17 cellular contexts compared by ENCODE assay signal in the genomic region with DNA sequence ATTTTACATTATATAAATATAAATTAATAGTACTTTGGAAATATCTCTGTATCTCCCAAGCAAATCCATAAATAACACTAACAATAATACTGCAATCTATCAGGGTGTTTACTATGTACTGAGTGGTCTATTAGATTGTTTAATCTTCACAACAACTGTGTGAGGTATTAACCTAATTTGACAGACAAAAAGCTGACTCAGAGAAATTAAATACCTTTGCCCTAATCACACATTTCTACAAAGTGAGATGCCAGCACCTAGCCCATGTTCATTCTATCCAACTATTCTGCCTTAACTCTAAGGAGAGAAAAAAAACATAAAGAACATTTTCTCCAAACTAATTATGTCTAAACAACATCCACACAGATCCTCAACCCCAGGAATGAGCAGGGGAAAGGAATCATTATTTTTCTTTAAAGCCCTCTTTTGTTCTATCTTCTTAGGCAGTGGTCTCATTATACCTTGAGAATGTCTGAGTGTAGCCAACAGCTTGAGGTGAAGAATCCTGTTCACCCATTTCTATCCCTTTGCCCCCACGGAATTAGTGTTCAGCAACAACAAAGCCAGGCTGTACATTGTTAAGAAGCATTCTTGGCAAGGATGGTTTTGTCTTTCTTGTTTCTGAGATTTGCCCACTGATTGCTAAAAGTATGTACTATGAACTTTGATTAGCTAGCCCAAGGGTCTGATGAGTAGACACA. TPM values are rescaled to one million over a fixed set of nuclear protein-coding genes. Genes with fewer than 3 reads are reported as not detected.
A peak's percentile ranks its signal among the peaks of the same experiment; 100 is the strongest.
DNase-seq lines count a peak whose midpoint lies in the region; ATAC-seq, FAIRE-seq and TF ChIP-seq lines count a peak whose summit lies in the region.
"Had no signal": no experiment of that assay in that cellular context is flagged by ENCODE, and none has a peak within 500 bp of the region (broad histone marks: within the 10 kb centered on the region; RNA-seq: fewer than 3 reads in every experiment).

No MANE protein-coding gene starts in this region.

- H3K23ac ChIP-seq in H9 (ENCODE audit: insufficient read length, low read depth, low read length) = no peak overlapping the region
- no peak overlapping the region for H3K23ac ChIP-seq in neuronal stem cell (ENCODE audit: low read depth, low read length, poor library complexity)

- H2AFZ ChIP-seq in H9 (ENCODE audit: low read length) = no peak overlapping the region
- peak overlapping the region; percentile 25 for H2AFZ ChIP-seq in mammary epithelial cell (ENCODE audit: low read depth, low read length)
- H2AFZ ChIP-seq in neuronal stem cell (ENCODE audit: low read length) = peak overlapping the region; percentile 12

- H3T11ph ChIP-seq in H9 (ENCODE audit: low read length) = no peak overlapping the region

- H3K36me3 ChIP-seq in Panc1 (ENCODE audit: control insufficient read depth, insufficient read depth, low read length) (no peaks in the 10 kb centered on the region), mammary epithelial cell (ENCODE audit: insufficient read depth, low read length) (no peaks in the 10 kb centered on the region), neuronal stem cell (replicated peaks in 1 of 2; ENCODE audit: control insufficient read depth in 2 of 2, insufficient read depth in 2 of 2, low read length in 2 of 2) (peaks cover 0 to 2% of the 10 kb centered on the region in 2 donors), pancreas (no peaks in the 10 kb centered on the region)

- H3K4me3 Mint-ChIP-seq in H9 = no peak overlapping the region
- H3K4me3 Mint-ChIP-seq: CD14-positive monocyte; T-helper 1 cell treated with Interleukin-12 subunit alpha and Interleukin-12 subunit beta and Interleukin-4 antibody, amounts not matched to agents 30 μg/mL and 1 μg/mL, for 36 hours had no signal

- H3K4me2 ChIP-seq in H9 (ENCODE audit: insufficient read depth, insufficient read length, low read length) = no peak overlapping the region
- H3K4me2 ChIP-seq in mammary epithelial cell (ENCODE audit: insufficient read depth, low read depth, low read length) = no peak overlapping the region
- H3K4me2 ChIP-seq in neuronal stem cell (ENCODE audit: insufficient read depth, low read length, poor library complexity, severe bottlenecking) = no peak overlapping the region

- H2BK12ac ChIP-seq in H9 (ENCODE audit: insufficient read length, low read depth, low read length) (peak overlapping the region; percentile 45), neuronal stem cell (ENCODE audit: low read length) (no peak overlapping the region)

- H3K79me1 ChIP-seq in H9 (ENCODE audit: insufficient read depth, low read depth, low read length, poor library complexity, severe bottlenecking) (no peaks in the 10 kb centered on the region), neuronal stem cell (ENCODE audit: low read depth, low read length) (no peaks in the 10 kb centered on the region)

- H4K8ac ChIP-seq in H9 (replicated peaks; ENCODE audit: insufficient read length, low read depth, low read length) (no peak overlapping the region), neuronal stem cell (ENCODE audit: low read depth, low read length) (no peak overlapping the region)

- no peak overlapping the region for H2BK15ac ChIP-seq in H9 (ENCODE audit: low read depth, low read length)
- no peak overlapping the region for H2BK15ac ChIP-seq in neuronal stem cell (ENCODE audit: low read length)

- H4K5ac ChIP-seq in H9 (ENCODE audit: insufficient read length, low read depth, low read length) = no peak overlapping the region

- H4K20me1 ChIP-seq in H9 (ENCODE audit: control insufficient read depth, insufficient read depth, insufficient read length) = no peaks in the 10 kb centered on the region
- H4K20me1 ChIP-seq in mammary epithelial cell (ENCODE audit: insufficient read depth, low read length) = no peaks in the 10 kb centered on the region

- BruUV-seq in Panc1 (replicated peaks; lab: Mats Ljungman, UMichigan) (no TSS peak), mammary epithelial cell (replicated peaks; lab: Mats Ljungman, UMichigan) (no TSS peak)

- H3K9me3 ChIP-seq in H9 (ENCODE audit: control insufficient read depth, low read depth, low read length) = no peaks in the 10 kb centered on the region
- no peaks in the 10 kb centered on the region for H3K9me3 ChIP-seq in Panc1 (ENCODE audit: control insufficient read depth, insufficient read depth, low read depth, low read length)
- no peaks in the 10 kb centered on the region for H3K9me3 ChIP-seq in mammary epithelial cell (replicated peaks; ENCODE audit: insufficient read depth, low read length)
- H3K9me3 ChIP-seq in neuronal stem cell (replicated peaks in 1 of 2; ENCODE audit: control insufficient read depth in 2 of 2, insufficient read depth in 1 of 2, low read depth in 1 of 2, low read length in 2 of 2) = peaks cover 5 to 6% of the 10 kb centered on the region in 2 donors
- no peaks in the 10 kb centered on the region for H3K9me3 ChIP-seq in pancreas

- no peak for FAIRE-seq in pancreas (lab: Jason Lieb, UNC)
- FAIRE-seq: GM12891 had no signal

- H3K79me2 ChIP-seq in H9 (ENCODE audit: insufficient read depth, low read length) (no peaks in the 10 kb centered on the region), mammary epithelial cell (ENCODE audit: insufficient read depth, low read length) (no peaks in the 10 kb centered on the region)

- H2BK5ac ChIP-seq in H9 (ENCODE audit: insufficient read length, low read length) = no peak overlapping the region
- H2BK5ac ChIP-seq in neuronal stem cell (ENCODE audit: low read length) = no peak overlapping the region

- H3K9ac ChIP-seq in H9 (ENCODE audit: extremely low read depth, insufficient read length, low read length) (no peak overlapping the region), mammary epithelial cell (ENCODE audit: insufficient read depth, low read length) (no peak overlapping the region), neuronal stem cell (ENCODE audit: low read depth, low read length, poor library complexity) (no peak overlapping the region)

- dilution Hi-C loops in mammary epithelial cell (cut with HindIII; ENCODE audit: low sequenced_read_pairs) = no loop called here

- H3K56ac ChIP-seq in H9 (ENCODE audit: insufficient read length, low read depth, low read length) = no peak overlapping the region

- H3K27me3 ChIP-seq in H9 (ENCODE audit: insufficient read depth, low read length) (no peaks in the 10 kb centered on the region), Panc1 (ENCODE audit: control insufficient read depth, insufficient read depth, low read length) (no peaks in the 10 kb centered on the region), mammary epithelial cell (ENCODE audit: insufficient read depth, low read length) (no peaks in the 10 kb centered on the region), neuronal stem cell (ENCODE audit: control insufficient read depth in 3 of 3, insufficient read depth in 3 of 3, low read depth in 1 of 3, low read length in 3 of 3) (no peaks in the 10 kb centered on the region), pancreas (no peaks in the 10 kb centered on the region)

- peaks cover 33 to 39% of the 10 kb centered on the region in 2 experiments for H3K4me1 Mint-ChIP-seq in H9
- H3K4me1 Mint-ChIP-seq: CD14-positive monocyte had no signal

- H3K27me3 Mint-ChIP-seq in H9 (ENCODE audit: low read depth) = no peaks in the 10 kb centered on the region

- POLR2A ChIA-PET in Panc1 (lab: Charles Lee) = no interaction called here

- TF ChIP-seq CTCF in H9 (conservative IDR thresholded peaks at IDR 0.05) (no peak), Panc1 (IDR thresholded peaks at IDR 0.05) (no peak), mammary epithelial cell (conservative IDR thresholded peaks at IDR 0.05 in 1 of 2, IDR thresholded peaks at IDR 0.05 in 1 of 2; ENCODE audit: extremely low read depth in 1 of 2, insufficient read depth in 1 of 2, low read depth in 1 of 2, low read length in 2 of 2) (no peak), pancreas (IDR thresholded peaks at IDR 0.05) (no peak)

- H3K14ac ChIP-seq in H9 (ENCODE audit: insufficient read depth, low read length) = no peak overlapping the region
- H3K14ac ChIP-seq in neuronal stem cell (ENCODE audit: low read length) = no peak overlapping the region

- H2AK5ac ChIP-seq in H9 (ENCODE audit: insufficient read length, low read length) = no peak overlapping the region
- H2AK5ac ChIP-seq in neuronal stem cell (ENCODE audit: low read depth, low read length) = no peak overlapping the region

- H3K27ac ChIP-seq in H9 (ENCODE audit: insufficient read length, low read depth, low read length) (no peak overlapping the region), Panc1 (ENCODE audit: low read length) (peak overlapping the region; percentile 23; the same call in 1 of the 2 replicates), mammary epithelial cell (ENCODE audit: insufficient read depth, low read depth, low read length) (no peak overlapping the region), neuronal stem cell (replicated peaks; ENCODE audit: low read length) (peak overlapping the region; percentile 70), pancreas (no peak overlapping the region)
- H3K27ac ChIP-seq: RWPE1 had no signal

- DNase-seq in H9 = no peak
- no peak for DNase-seq in Panc1 (ENCODE audit: low read depth, low spot score)
- no peak for DNase-seq in mammary epithelial cell
- peak; percentile 71 for DNase-seq in neuronal stem cell (ENCODE audit: low spot score)
- DNase-seq in effector CD8-positive, alpha-beta T cell (lab: John Stamatoyannopoulos, UW) = no peak
- no peak for DNase-seq in NOMO-1 treated with DMSO at 0.1 percent for 48 hours (lab: John Stamatoyannopoulos, UW; ENCODE audit: unreplicated experiment)
- DNase-seq in pancreas = no peak
- DNase-seq: EL, H7, NCI-H1105 treated with DMSO at 0.1 percent for 48 hours, NCI-H1694, NCI-H2081 treated with DMSO at 0.1 percent for 48 hours, NCI-H446 treated with DMSO at 0.1 percent for 48 hours had no signal

- H3K36me3 Mint-ChIP-seq in H9 (ENCODE audit: insufficient read depth in 1 of 3, low read depth in 3 of 3) = peaks cover 0 to 18% (median 5%) of the 10 kb centered on the region in 3 experiments; a peak in 5 of 7 replicates

- H2BK20ac ChIP-seq in H9 (ENCODE audit: low read depth, low read length, poor library complexity, severe bottlenecking) = no peak overlapping the region

- H3K4me3 ChIP-seq in Panc1 (ENCODE audit: low read depth in 2 of 2, low read length in 2 of 2) (no peak overlapping the region), mammary epithelial cell (replicated peaks in 1 of 3; ENCODE audit: insufficient read depth in 1 of 3, low read depth in 2 of 3, low read length in 3 of 3) (no peak overlapping the region), neuronal stem cell (ENCODE audit: low read length in 2 of 2) (no peak overlapping the region), pancreas (no peak overlapping the region)

- H3K4ac ChIP-seq in H9 (ENCODE audit: low read depth, low read length) (no peak overlapping the region), neuronal stem cell (ENCODE audit: low read length) (no peak overlapping the region)

- no peak overlapping the region for H3K18ac ChIP-seq in H9 (ENCODE audit: insufficient read length, low read depth, low read length)
- H3K18ac ChIP-seq in neuronal stem cell (ENCODE audit: low read length) = no peak overlapping the region

- H3K9me3 Mint-ChIP-seq in H9 = peaks cover 6 to 9% of the 10 kb centered on the region in 2 experiments
- H3K9me3 Mint-ChIP-seq: T-helper 1 cell treated with Interleukin-12 subunit alpha and Interleukin-12 subunit beta and Interleukin-4 antibody, amounts not matched to agents 30 μg/mL and 1 μg/mL, for 36 hours had no signal

- H3K4me1 ChIP-seq in H9 (ENCODE audit: insufficient read depth, low read length) (peaks cover 4% of the 10 kb centered on the region; the same call in 1 of the 2 replicates), Panc1 (ENCODE audit: control insufficient read depth, insufficient read depth, low read length) (no peaks in the 10 kb centered on the region), mammary epithelial cell (ENCODE audit: insufficient read depth, low read length) (peaks cover 12% of the 10 kb centered on the region), neuronal stem cell (ENCODE audit: control insufficient read depth in 2 of 2, insufficient read depth in 1 of 2, low read depth in 1 of 2, low read length in 2 of 2) (peaks cover 6 to 33% of the 10 kb centered on the region in 2 donors), pancreas (peaks cover 0 to 6% (median 0%) of the 10 kb centered on the region in 3 donors)

- H3K27ac Mint-ChIP-seq in H9 = peak overlapping the region in 1 of 3 experiments; percentile 56; a peak in 1 of 7 replicates
- H3K27ac Mint-ChIP-seq: CD14-positive monocyte; T-helper 1 cell treated with Interleukin-12 subunit alpha and Interleukin-12 subunit beta and Interleukin-4 antibody, amounts not matched to agents 30 μg/mL and 1 μg/mL, for 36 hours had no signal

- peaks cover 3% of the 10 kb centered on the region for H3K23me2 ChIP-seq in H9 (ENCODE audit: insufficient read length, low read depth, low read length, poor library complexity, severe bottlenecking)

- H2BK120ac ChIP-seq in H9 (ENCODE audit: low read depth, low read length, poor library complexity, severe bottlenecking) (no peak overlapping the region), neuronal stem cell (ENCODE audit: low read depth, low read length) (no peak overlapping the region)

- H4K91ac ChIP-seq in H9 (ENCODE audit: insufficient read length, low read depth, low read length) (no peak overlapping the region), neuronal stem cell (ENCODE audit: low read depth, low read length, poor library complexity) (no peak overlapping the region)

- intact Hi-C loops in Panc1 (cut with micrococcal nuclease; ENCODE audit: unreplicated experiment) = no loop called here
- intact Hi-C loops in mammary epithelial cell (cut with micrococcal nuclease) = no loop called here
- intact Hi-C loops in pancreas (cut with DNase I) = no loop called here

- no CpG with 5 or more reads among the region's 1 CpG for WGBS in H9 (ENCODE audit: extremely low coverage, insufficient read length, low lambda C conversion rate)
- 20% methylated on average over 1 of the region's 1 CpG for WGBS in mammary epithelial cell (ENCODE audit: low coverage, missing lambda C conversion rate)
- no CpG with 5 or more reads among the region's 1 CpG for WGBS in neuronal stem cell (ENCODE audit: extremely low coverage in 2 of 2, insufficient read length in 2 of 2, insufficient replicate concordance in 1 of 2), 2 donors
- 53 to 74% methylated on average over 1 of the region's 1 CpG for WGBS in pancreas, 2 donors

- CTCF ChIA-PET in Panc1 (lab: Charles Lee) (no interaction called here), mammary epithelial cell (lab: Charles Lee; ENCODE audit: low non-redundant PET) (no interaction called here)

- ATAC-seq in Panc1 = no peak
- ATAC-seq in pancreas = no peak

- in situ Hi-C loops in Panc1 (cut with HindIII; ENCODE audit: low pct_unique_long_range_greater_than_20kb, low sequenced_read_pairs) (no loop called here), mammary epithelial cell (cut with MboI; ENCODE audit: low sequenced_read_pairs in 2 of 2) (no loop called here)

RNA-seq across cellular contexts. Expression of a gene that starts 42.7 kb away (rescaled TPM):
- total RNA-seq in H9 (2021) (not detected in 2 replicates), Panc1 (2021; ENCODE audit: unreplicated experiment) (not detected), mammary epithelial cell (not detected), pancreas (not detected)
- not detected for polyA plus RNA-seq in Panc1 (2012; ENCODE audit: insufficient read length)
- polyA plus RNA-seq in mammary epithelial cell (not detected), pancreas (not detected)
- not detected for polyA minus RNA-seq in mammary epithelial cell
- not detected for polyA plus RNA-seq in neuronal stem cell (2013, experiment 1 of 2)
- not detected for polyA plus RNA-seq in neuronal stem cell (2013, experiment 2 of 2)
- total RNA-seq: H7 had no signal

Comparison
In these comparisons a context has a peak if more than half of its experiments do, and no peak if none do; other contexts are left out.
1. H3K27ac ChIP-seq: peak in Panc1 (single experiment) and neuronal stem cell (single experiment); none in H9 (single experiment), mammary epithelial cell (single experiment) and pancreas (0 of 4).